ENCODE assay signal across 7 cellular contexts in genomic region chr1:6205849-6206845, GRCh38. TPM values are rescaled to one million over a fixed set of nuclear protein-coding genes. Genes with fewer than 3 reads are reported as not detected.
DNase-seq lines count a peak whose midpoint lies in the region; ATAC-seq and TF ChIP-seq lines count a peak whose summit lies in the region.

RNF207 (plus strand) TSS chr1:6206119; CDS start chr1:6206536, 417 bp downstream.

- H3K9me3 Mint-ChIP-seq in T-helper 1 cell treated with Interleukin-12 subunit alpha and Interleukin-12 subunit beta and Interleukin-4 antibody, amounts not matched to agents 30 μg/mL and 1 μg/mL, for 36 hours = no peaks in the 10 kb centered on the region
- H3K9me3 Mint-ChIP-seq in brain (no peaks in the 10 kb centered on the region), immature natural killer cell (peaks cover 0 to 2% (median 0%) of the 10 kb centered on the region in 6 donors)

- H3K4me3 Mint-ChIP-seq in T-helper 1 cell treated with Interleukin-12 subunit alpha and Interleukin-12 subunit beta and Interleukin-4 antibody, amounts not matched to agents 30 μg/mL and 1 μg/mL, for 36 hours = peak within 1 kb of the TSS; percentile 80
- H3K4me3 Mint-ChIP-seq in brain (peak within 1 kb of the TSS; percentile 24 to 65 (median 63)), immature natural killer cell (peak within 1 kb of the TSS in 4 of 5 donors; percentile 56 to 80 (median 58))

- DNase-seq in immature natural killer cell (peak in 2 of 3 donors; percentile 15 to 20), NK-92 (lab: John Stamatoyannopoulos, UW; ENCODE audit: unreplicated experiment) (no peak)
- peak; percentile 32 to 50 for DNase-seq in stimulated activated CD4-positive, alpha-beta T cell treated with anti-CD3 and anti-CD28 coated beads, Interleukin-1b, Interleukin-23, amount 100 ng/mL, for 1 hour (ENCODE audit: low read depth in 2 of 2)

- peaks cover 13% of the 10 kb centered on the region for H3K36me3 Mint-ChIP-seq in T-helper 1 cell treated with Interleukin-12 subunit alpha and Interleukin-12 subunit beta and Interleukin-4 antibody, amounts not matched to agents 30 μg/mL and 1 μg/mL, for 36 hours (ENCODE audit: low read depth)
- H3K36me3 Mint-ChIP-seq in brain (no peaks in the 10 kb centered on the region), immature natural killer cell (no peaks in the 10 kb centered on the region)

- H3K4me1 Mint-ChIP-seq in T-helper 1 cell treated with Interleukin-12 subunit alpha and Interleukin-12 subunit beta and Interleukin-4 antibody, amounts not matched to agents 30 μg/mL and 1 μg/mL, for 36 hours (ENCODE audit: low read depth) = peaks cover 20% of the 10 kb centered on the region
- H3K4me1 Mint-ChIP-seq in brain = peaks cover 18% of the 10 kb centered on the region
- H3K4me1 Mint-ChIP-seq in immature natural killer cell = peaks cover 1 to 11% of the 10 kb centered on the region in 2 donors

- ATAC-seq in GM18517 (IDR thresholded peaks at IDR 0.05; ENCODE audit: unreplicated experiment) (peak; percentile 59), HG02973 (IDR thresholded peaks at IDR 0.05; ENCODE audit: unreplicated experiment) (peak; percentile 51)

- TF ChIP-seq CTCF in brain (conservative IDR thresholded peaks at IDR 0.05) = no peak

- no peaks in the 10 kb centered on the region for H3K27me3 Mint-ChIP-seq in T-helper 1 cell treated with Interleukin-12 subunit alpha and Interleukin-12 subunit beta and Interleukin-4 antibody, amounts not matched to agents 30 μg/mL and 1 μg/mL, for 36 hours (ENCODE audit: low read depth)
- H3K27me3 Mint-ChIP-seq in brain = peaks cover 51% of the 10 kb centered on the region
- peaks cover 6 to 9% (median 8%) of the 10 kb centered on the region in 3 donors for H3K27me3 Mint-ChIP-seq in immature natural killer cell (ENCODE audit: low read depth in 3 of 3)

- H3K27ac Mint-ChIP-seq in T-helper 1 cell treated with Interleukin-12 subunit alpha and Interleukin-12 subunit beta and Interleukin-4 antibody, amounts not matched to agents 30 μg/mL and 1 μg/mL, for 36 hours = peak within 1 kb of the TSS; percentile 68
- H3K27ac Mint-ChIP-seq in brain (no peak within 1 kb of the TSS), immature natural killer cell (no peak within 1 kb of the TSS)

RNA-seq across cellular contexts. Expression of gene RNF207, which starts in this region (rescaled TPM):
- 0.41 TPM for polyA plus RNA-seq in brain (ENCODE audit: insufficient read depth, low read depth, low replicate concordance)
- polyA plus RNA-seq in immature natural killer cell = 1 to 10 TPM in 1 of 3 donors, under 1 TPM in 1, not detected in 1; 0.19 to 3.0 TPM
